Comparison of ENCODE assay signal across 1 cellular context in genomic region chr11:86923993-86924766, GRCh38.
TF ChIP-seq lines count a peak whose summit lies in the region.

No MANE protein-coding gene starts in this region.

TF ChIP-seq in WTC11, 78 proteins besides CTCF, POLR2A, EP300 and RAD21 (continued from another document):
- TF ChIP-seq ZNF281 (CRISPR knock-in tag; IDR thresholded peaks at IDR 0.05) = no peak
- peak; percentile 49; the same call in 1 of the 2 replicates for TF ChIP-seq TEAD4 (CRISPR knock-in tag; IDR thresholded peaks at IDR 0.05)
- TF ChIP-seq, protein P1, sequence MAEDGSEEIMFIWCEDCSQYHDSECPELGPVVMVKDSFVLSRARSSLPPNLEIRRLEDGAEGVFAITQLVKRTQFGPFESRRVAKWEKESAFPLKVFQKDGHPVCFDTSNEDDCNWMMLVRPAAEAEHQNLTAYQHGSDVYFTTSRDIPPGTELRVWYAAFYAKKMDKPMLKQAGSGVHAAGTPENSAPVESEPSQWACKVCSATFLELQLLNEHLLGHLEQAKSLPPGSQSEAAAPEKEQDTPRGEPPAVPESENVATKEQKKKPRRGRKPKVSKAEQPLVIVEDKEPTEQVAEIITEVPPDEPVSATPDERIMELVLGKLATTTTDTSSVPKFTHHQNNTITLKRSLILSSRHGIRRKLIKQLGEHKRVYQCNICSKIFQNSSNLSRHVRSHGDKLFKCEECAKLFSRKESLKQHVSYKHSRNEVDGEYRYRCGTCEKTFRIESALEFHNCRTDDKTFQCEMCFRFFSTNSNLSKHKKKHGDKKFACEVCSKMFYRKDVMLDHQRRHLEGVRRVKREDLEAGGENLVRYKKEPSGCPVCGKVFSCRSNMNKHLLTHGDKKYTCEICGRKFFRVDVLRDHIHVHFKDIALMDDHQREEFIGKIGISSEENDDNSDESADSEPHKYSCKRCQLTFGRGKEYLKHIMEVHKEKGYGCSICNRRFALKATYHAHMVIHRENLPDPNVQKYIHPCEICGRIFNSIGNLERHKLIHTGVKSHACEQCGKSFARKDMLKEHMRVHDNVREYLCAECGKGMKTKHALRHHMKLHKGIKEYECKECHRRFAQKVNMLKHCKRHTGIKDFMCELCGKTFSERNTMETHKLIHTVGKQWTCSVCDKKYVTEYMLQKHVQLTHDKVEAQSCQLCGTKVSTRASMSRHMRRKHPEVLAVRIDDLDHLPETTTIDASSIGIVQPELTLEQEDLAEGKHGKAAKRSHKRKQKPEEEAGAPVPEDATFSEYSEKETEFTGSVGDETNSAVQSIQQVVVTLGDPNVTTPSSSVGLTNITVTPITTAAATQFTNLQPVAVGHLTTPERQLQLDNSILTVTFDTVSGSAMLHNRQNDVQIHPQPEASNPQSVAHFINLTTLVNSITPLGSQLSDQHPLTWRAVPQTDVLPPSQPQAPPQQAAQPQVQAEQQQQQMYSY (CRISPR knock-in tag; IDR thresholded peaks at IDR 0.05) = peak; percentile 94
- TF ChIP-seq ATF3 (CRISPR knock-in tag; conservative IDR thresholded peaks at IDR 0.05) = no peak
- no peak for TF ChIP-seq ZNF396 (CRISPR knock-in tag; IDR thresholded peaks at IDR 0.05; ENCODE audit: borderline replicate concordance)
- TF ChIP-seq TEAD1 (CRISPR knock-in tag; IDR thresholded peaks at IDR 0.05) = peak; percentile 45; the same call in 1 of the 2 replicates
- TF ChIP-seq ZNF423 (CRISPR knock-in tag; IDR thresholded peaks at IDR 0.05) = 0 out of 2 replicates have a peak, but pooled peaks have one; percentile 17
- no peak for TF ChIP-seq GRHL2 (CRISPR knock-in tag; IDR thresholded peaks at IDR 0.05; ENCODE audit: insufficient replicate concordance, severe bottlenecking)
- no peak for TF ChIP-seq NFATC4 (CRISPR knock-in tag; IDR thresholded peaks at IDR 0.05)
- TF ChIP-seq MYBL2 (CRISPR knock-in tag; IDR thresholded peaks at IDR 0.05) = no peak
- TF ChIP-seq GABPB1 (CRISPR knock-in tag; IDR thresholded peaks at IDR 0.05) = no peak
- TF ChIP-seq, protein P2, sequence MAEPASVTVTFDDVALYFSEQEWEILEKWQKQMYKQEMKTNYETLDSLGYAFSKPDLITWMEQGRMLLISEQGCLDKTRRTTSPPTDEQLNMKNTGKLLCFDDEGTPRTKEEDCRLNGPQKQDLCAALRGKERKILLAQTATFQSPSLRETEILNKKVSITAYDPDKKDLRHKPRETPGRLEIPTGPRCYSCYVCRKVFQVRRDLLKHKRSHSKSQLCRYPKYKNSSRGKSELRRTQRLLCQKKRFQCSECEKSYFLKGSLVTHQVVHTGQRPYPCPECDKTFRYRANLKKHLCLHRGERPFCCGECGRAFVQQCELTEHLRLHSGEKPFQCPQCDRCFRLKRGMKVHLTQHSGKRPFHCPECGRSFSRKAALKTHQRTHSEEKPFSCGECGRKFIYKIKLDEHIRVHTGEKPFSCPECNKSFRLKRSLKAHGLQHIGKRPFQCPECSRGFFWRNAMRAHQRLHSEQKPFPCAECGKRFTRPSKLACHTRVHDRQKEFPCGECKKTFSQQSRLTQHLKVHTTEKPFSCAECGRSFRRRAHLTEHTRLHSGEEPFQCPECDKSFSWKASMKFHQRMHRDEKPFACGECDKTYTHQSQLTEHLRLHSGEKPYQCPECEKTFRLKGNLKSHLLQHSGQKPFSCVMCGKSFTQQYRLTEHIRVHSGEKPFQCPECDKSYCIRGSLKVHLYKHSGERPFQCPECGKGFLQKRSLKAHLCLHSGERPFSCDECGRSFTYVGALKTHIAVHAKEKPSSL (CRISPR knock-in tag; conservative IDR thresholded peaks at IDR 0.05) = no peak
- TF ChIP-seq ZNF121 (CRISPR knock-in tag; IDR thresholded peaks at IDR 0.05) = peak; percentile 80
- TF ChIP-seq, protein P3, sequence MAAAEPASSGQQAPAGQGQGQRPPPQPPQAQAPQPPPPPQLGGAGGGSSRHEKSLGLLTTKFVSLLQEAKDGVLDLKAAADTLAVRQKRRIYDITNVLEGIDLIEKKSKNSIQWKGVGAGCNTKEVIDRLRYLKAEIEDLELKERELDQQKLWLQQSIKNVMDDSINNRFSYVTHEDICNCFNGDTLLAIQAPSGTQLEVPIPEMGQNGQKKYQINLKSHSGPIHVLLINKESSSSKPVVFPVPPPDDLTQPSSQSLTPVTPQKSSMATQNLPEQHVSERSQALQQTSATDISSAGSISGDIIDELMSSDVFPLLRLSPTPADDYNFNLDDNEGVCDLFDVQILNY (CRISPR knock-in tag; IDR thresholded peaks at IDR 0.05) = no peak
- no peak for TF ChIP-seq NR2C2 (CRISPR knock-in tag; IDR thresholded peaks at IDR 0.05)
- TF ChIP-seq, protein P4, sequence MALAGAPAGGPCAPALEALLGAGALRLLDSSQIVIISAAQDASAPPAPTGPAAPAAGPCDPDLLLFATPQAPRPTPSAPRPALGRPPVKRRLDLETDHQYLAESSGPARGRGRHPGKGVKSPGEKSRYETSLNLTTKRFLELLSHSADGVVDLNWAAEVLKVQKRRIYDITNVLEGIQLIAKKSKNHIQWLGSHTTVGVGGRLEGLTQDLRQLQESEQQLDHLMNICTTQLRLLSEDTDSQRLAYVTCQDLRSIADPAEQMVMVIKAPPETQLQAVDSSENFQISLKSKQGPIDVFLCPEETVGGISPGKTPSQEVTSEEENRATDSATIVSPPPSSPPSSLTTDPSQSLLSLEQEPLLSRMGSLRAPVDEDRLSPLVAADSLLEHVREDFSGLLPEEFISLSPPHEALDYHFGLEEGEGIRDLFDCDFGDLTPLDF (CRISPR knock-in tag; IDR thresholded peaks at IDR 0.05) = no peak
- no peak for TF ChIP-seq JUN (CRISPR knock-in tag; IDR thresholded peaks at IDR 0.05)
- TF ChIP-seq SMAD4 (CRISPR knock-in tag; IDR thresholded peaks at IDR 0.05) = no peak
- no peak for TF ChIP-seq ZNF138 (CRISPR knock-in tag; conservative IDR thresholded peaks at IDR 0.05)
- no peak for TF ChIP-seq FOXK1 (CRISPR knock-in tag; IDR thresholded peaks at IDR 0.05)
- no peak for TF ChIP-seq ARID4B (CRISPR knock-in tag; IDR thresholded peaks at IDR 0.05; ENCODE audit: borderline replicate concordance)
TF ChIP-seq in WTC11: peak in this region for 9.
